In the genomic region with DNA sequence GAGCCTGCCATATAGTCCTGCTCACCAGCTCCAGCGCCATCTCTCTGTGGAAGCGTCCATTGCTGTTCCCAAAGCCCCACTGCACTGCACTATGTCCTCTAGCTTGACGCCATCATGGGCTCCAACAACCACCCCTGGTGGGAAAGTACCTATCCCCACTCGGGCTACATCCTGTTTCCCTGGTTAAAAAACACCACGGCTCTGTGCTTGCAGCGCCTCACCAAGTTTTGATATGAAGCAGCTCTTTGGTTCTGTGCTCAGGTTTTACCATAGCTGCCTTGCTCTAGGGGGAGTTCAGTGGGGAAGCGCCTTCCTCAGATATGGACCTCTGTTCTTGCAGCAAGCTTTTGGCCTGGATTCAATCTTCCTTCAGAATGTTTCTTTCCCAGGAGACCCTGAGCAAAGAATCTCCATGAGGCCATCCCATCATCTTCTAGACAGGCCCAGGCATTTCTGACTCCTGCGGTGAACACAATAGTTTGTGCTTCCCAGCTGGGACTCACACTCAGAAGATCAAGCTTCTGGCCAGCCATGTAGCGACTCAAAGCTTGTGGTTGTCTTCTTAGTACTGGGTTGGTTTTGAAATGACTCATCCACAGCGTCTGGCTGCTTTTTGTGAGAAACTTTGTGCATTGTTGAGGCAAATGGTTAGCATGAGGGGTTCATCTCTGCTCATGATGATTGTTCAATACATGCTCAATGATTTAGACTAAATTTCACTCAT, we compare ENCODE assay signal across 9 cellular contexts. TPM values are rescaled to one million over a fixed set of nuclear protein-coding genes. Genes with fewer than 3 reads are reported as not detected.
DNase-seq lines count a peak whose midpoint lies in the region; ATAC-seq and TF ChIP-seq lines count a peak whose summit lies in the region.
"Had no signal": no experiment of that assay in that cellular context is flagged by ENCODE, and none has a peak within 500 bp of the region (broad histone marks: within the 10 kb centered on the region; RNA-seq: fewer than 3 reads in every experiment).

No MANE protein-coding gene starts in this region.

- ATAC-seq in HG02759 (IDR thresholded peaks at IDR 0.05; ENCODE audit: unreplicated experiment): peak; percentile 89
- ATAC-seq in activated B cell treated with CpG ODN at 0.5 μM for 24 hours (ENCODE audit: low read depth): peak; percentile 87
- peak; percentile 87 to 89 for ATAC-seq in stimulated activated naive B cell treated with anti-CD40 and anti-IgM and Interleukin-4, amounts not matched to agents 10 μg/mL and 1 μg/mL and 100 μg/mL, for 72 hours (replicated peaks)
- ATAC-seq: HCT116 had no signal

- H3K27me3 ChIP-seq in effector memory CD4-positive, alpha-beta T cell (replicated peaks; ENCODE audit: control insufficient read depth, insufficient read depth, low read length, poor library complexity, severe bottlenecking): no peaks in the 10 kb centered on the region

- H3K4me1 Mint-ChIP-seq in activated B cell treated with CpG ODN at 0.5 μM for 24 hours (peaks cover 16% of the 10 kb centered on the region), nephron progenitor cell (no peaks in the 10 kb centered on the region)
- H3K4me1 Mint-ChIP-seq in stimulated activated naive B cell treated with anti-CD40 and anti-IgM and Interleukin-4, amounts not matched to agents 10 μg/mL and 1 μg/mL and 100 μg/mL, for 72 hours: peaks cover 12 to 25% of the 10 kb centered on the region in 2 donors

- H3K4me3 Mint-ChIP-seq in activated B cell treated with CpG ODN at 0.5 μM for 24 hours (no peak overlapping the region), nephron progenitor cell (no peak overlapping the region)
- H3K4me3 Mint-ChIP-seq in stimulated activated naive B cell treated with anti-CD40 and anti-IgM and Interleukin-4, amounts not matched to agents 10 μg/mL and 1 μg/mL and 100 μg/mL, for 72 hours: peak overlapping the region; percentile 33 to 74

- intact Hi-C loops in activated B cell treated with CpG ODN at 0.5 μM for 24 hours (cut with micrococcal nuclease): loop anchor here (1.0 kb wide), 1 partner anchor 96 kb away; no protein-coding TSS in a partner anchor

- TF ChIP-seq CTCF in GM13977 (IDR thresholded peaks at IDR 0.05; ENCODE audit: extremely low read depth, insufficient read depth, missing control alignments) (peak; percentile 37), activated B cell treated with CpG ODN at 0.5 μM for 24 hours (IDR thresholded peaks at IDR 0.05) (no peak), nephron progenitor cell (IDR thresholded peaks at IDR 0.05) (no peak)

- no peaks in the 10 kb centered on the region for H3K9me3 ChIP-seq in effector memory CD4-positive, alpha-beta T cell (ENCODE audit: control insufficient read depth, low read length)

- DNase-seq in GM13977 (ENCODE audit: low spot score) (peak; percentile 71), activated B cell treated with CpG ODN at 0.5 μM for 24 hours (no peak), retina (no peak), NCI-H345 (lab: John Stamatoyannopoulos, UW) (no peak), nephron progenitor cell (no peak)
- DNase-seq in effector memory CD4-positive, alpha-beta T cell: peak; percentile 14 to 39 (median 32)
- DNase-seq in stimulated activated naive B cell treated with anti-CD40 and anti-IgM and Interleukin-4, amounts not matched to agents 10 μg/mL and 1 μg/mL and 100 μg/mL, for 72 hours: peak; percentile 72

- no peaks in the 10 kb centered on the region for H3K36me3 Mint-ChIP-seq in activated B cell treated with CpG ODN at 0.5 μM for 24 hours (ENCODE audit: low read depth)
- no peaks in the 10 kb centered on the region for H3K36me3 Mint-ChIP-seq in stimulated activated naive B cell treated with anti-CD40 and anti-IgM and Interleukin-4, amounts not matched to agents 10 μg/mL and 1 μg/mL and 100 μg/mL, for 72 hours
- H3K36me3 Mint-ChIP-seq in nephron progenitor cell (ENCODE audit: low read depth): no peaks in the 10 kb centered on the region

- peak overlapping the region; percentile 4 for H3K4me3 ChIP-seq in effector memory CD4-positive, alpha-beta T cell (ENCODE audit: insufficient read depth, low read depth, low read length, poor library complexity, severe bottlenecking)

- CTCF ChIA-PET in activated B cell treated with CpG ODN at 0.5 μM for 24 hours (lab: Charles Lee): interaction anchor here (1.4 kb wide), 1 partner anchor 53 kb away, joined by 4 read pairs; no protein-coding TSS in a partner anchor

- no peaks in the 10 kb centered on the region for H3K27me3 Mint-ChIP-seq in activated B cell treated with CpG ODN at 0.5 μM for 24 hours
- H3K27me3 Mint-ChIP-seq in stimulated activated naive B cell treated with anti-CD40 and anti-IgM and Interleukin-4, amounts not matched to agents 10 μg/mL and 1 μg/mL and 100 μg/mL, for 72 hours: peaks cover 8 to 28% of the 10 kb centered on the region in 2 donors
- H3K27me3 Mint-ChIP-seq in nephron progenitor cell (ENCODE audit: low read depth, poor library complexity): peaks cover 24% of the 10 kb centered on the region

- H3K27ac Mint-ChIP-seq in activated B cell treated with CpG ODN at 0.5 μM for 24 hours: peak overlapping the region; percentile 54
- peak overlapping the region; percentile 87 for H3K27ac Mint-ChIP-seq in stimulated activated naive B cell treated with anti-CD40 and anti-IgM and Interleukin-4, amounts not matched to agents 10 μg/mL and 1 μg/mL and 100 μg/mL, for 72 hours
- no peak overlapping the region for H3K27ac Mint-ChIP-seq in nephron progenitor cell

- H3K36me3 ChIP-seq in effector memory CD4-positive, alpha-beta T cell (ENCODE audit: control insufficient read depth, insufficient read depth, low read length): no peaks in the 10 kb centered on the region

- in situ Hi-C loops in GM13977 (cut with MboI; ENCODE audit: low pct_unique_long_range_greater_than_20kb, low sequenced_read_pairs, unreplicated experiment): no loop called here

- no peaks in the 10 kb centered on the region for H3K9me3 Mint-ChIP-seq in activated B cell treated with CpG ODN at 0.5 μM for 24 hours
- H3K9me3 Mint-ChIP-seq in stimulated activated naive B cell treated with anti-CD40 and anti-IgM and Interleukin-4, amounts not matched to agents 10 μg/mL and 1 μg/mL and 100 μg/mL, for 72 hours: peaks cover 5 to 6% of the 10 kb centered on the region in 2 donors
- peaks cover 6% of the 10 kb centered on the region for H3K9me3 Mint-ChIP-seq in nephron progenitor cell

- POLR2A ChIA-PET in activated B cell treated with CpG ODN at 0.5 μM for 24 hours (lab: Charles Lee): no interaction called here

- peak overlapping the region; percentile 63 for H3K27ac ChIP-seq in effector memory CD4-positive, alpha-beta T cell (ENCODE audit: insufficient read depth, low read length, poor library complexity, severe bottlenecking)

- H3K4me1 ChIP-seq in effector memory CD4-positive, alpha-beta T cell (ENCODE audit: control insufficient read depth, insufficient read depth, low read length, poor library complexity, severe bottlenecking): peaks cover 20% of the 10 kb centered on the region

RNA-seq across cellular contexts. Expression of a gene that starts 39.5 kb away (rescaled TPM):
- total RNA-seq in activated B cell treated with CpG ODN at 0.5 μM for 24 hours: 0.71 TPM in 1 of 2 replicates, not detected in the other

Comparison
In these comparisons a context has a peak if more than half of its experiments do, and no peak if none do; other contexts are left out.
1. DNase-seq: peak in GM13977 (single experiment), effector memory CD4-positive, alpha-beta T cell (3 of 3) and stimulated activated naive B cell treated with anti-CD40 and anti-IgM and Interleukin-4, amounts not matched to agents 10 μg/mL and 1 μg/mL and 100 μg/mL, for 72 hours (single experiment); none in activated B cell treated with CpG ODN at 0.5 μM for 24 hours (single experiment), retina (single experiment), NCI-H345 (single experiment) and nephron progenitor cell (single experiment).
2. H3K4me3 Mint-ChIP-seq: peak in stimulated activated naive B cell treated with anti-CD40 and anti-IgM and Interleukin-4, amounts not matched to agents 10 μg/mL and 1 μg/mL and 100 μg/mL, for 72 hours (2 of 2); none in activated B cell treated with CpG ODN at 0.5 μM for 24 hours (single experiment) and nephron progenitor cell (single experiment).
3. Peak in every context shown above with its lines, with median percentiles within 50 percentile points of each other: ATAC-seq.